15 cellular contexts compared by ENCODE assay signal in genomic region chr5:150565868-150566267, GRCh38. TPM values are rescaled to one million over a fixed set of nuclear protein-coding genes. Genes with fewer than 3 reads are reported as not detected.
A peak's percentile ranks its signal among the peaks of the same experiment; 100 is the strongest.
DNase-seq lines count a peak whose midpoint lies in the region; ATAC-seq and TF ChIP-seq lines count a peak whose summit lies in the region.
"Had no signal": no experiment of that assay in that cellular context is flagged by ENCODE, and none has a peak within 500 bp of the region (broad histone marks: within the 10 kb centered on the region; RNA-seq: fewer than 3 reads in every experiment).

No MANE protein-coding gene starts in this region.

- H3K4me2 ChIP-seq in IMR-90 (ENCODE audit: low read depth, low read length), result no peak overlapping the region
- H3K4me2 ChIP-seq: A549, BLaER1 had no signal

- H3K9me3 ChIP-seq in IMR-90 (ENCODE audit: control insufficient read depth, insufficient read depth, low read length) (peaks cover 2% of the 10 kb centered on the region; the same call in 1 of the 2 replicates), upper lobe of right lung (no peaks in the 10 kb centered on the region)
- H3K9me3 ChIP-seq: BLaER1, HAP-1 had no signal

- H3K4me1 ChIP-seq in IMR-90 (ENCODE audit: control insufficient read depth, insufficient read depth, low read length) (peaks cover 3% of the 10 kb centered on the region), upper lobe of right lung (peaks cover 8% of the 10 kb centered on the region)
- H3K4me1 ChIP-seq: BLaER1, HAP-1 had no signal

- H4K20me1 ChIP-seq in IMR-90 (ENCODE audit: insufficient read depth, low read length), result no peaks in the 10 kb centered on the region
- H4K20me1 ChIP-seq: BLaER1 had no signal

- peaks cover 5% of the 10 kb centered on the region for H3K9me3 Mint-ChIP-seq in chondrocyte (ENCODE audit: low read depth)
- no peaks in the 10 kb centered on the region for H3K9me3 Mint-ChIP-seq in activated naive CD8-positive, alpha-beta T cell treated with anti-CD3 and anti-CD28 coated beads for 36 hours
- H3K9me3 Mint-ChIP-seq: CD8-positive, alpha-beta T cell had no signal

- peak overlapping the region; percentile 12 for H3K27ac Mint-ChIP-seq in chondrocyte (ENCODE audit: unreplicated experiment)
- H3K27ac Mint-ChIP-seq in activated naive CD8-positive, alpha-beta T cell treated with anti-CD3 and anti-CD28 coated beads for 36 hours, result no peak overlapping the region
- H3K27ac Mint-ChIP-seq: CD8-positive, alpha-beta T cell had no signal

- H2BK20ac ChIP-seq in IMR-90 (ENCODE audit: low read depth, low read length), result no peak overlapping the region

- no CpG with 5 or more reads among the region's 1 CpG for WGBS in IMR-90 (ENCODE audit: extremely low coverage in 2 of 2, insufficient read length in 1 of 2), 2 experiments

- H3K27me3 Mint-ChIP-seq in chondrocyte (ENCODE audit: low read depth), result no peaks in the 10 kb centered on the region
- peaks cover 4% of the 10 kb centered on the region for H3K27me3 Mint-ChIP-seq in activated naive CD8-positive, alpha-beta T cell treated with anti-CD3 and anti-CD28 coated beads for 36 hours

- H2BK15ac ChIP-seq in IMR-90 (ENCODE audit: low read depth, low read length), result no peak overlapping the region

- TF ChIP-seq CTCF in IMR-90 (conservative IDR thresholded peaks at IDR 0.05; ENCODE audit: low read depth, low read length) (no peak), NB4 (IDR thresholded peaks at IDR 0.05; ENCODE audit: low read depth, low read length) (no peak), chondrocyte (IDR thresholded peaks at IDR 0.05) (no peak), upper lobe of right lung (IDR thresholded peaks at IDR 0.05) (no peak)

- H3K9me1 ChIP-seq in IMR-90 (ENCODE audit: insufficient read depth, low read length), result no peaks in the 10 kb centered on the region

- no peak overlapping the region for H2AK9ac ChIP-seq in IMR-90 (replicated peaks; ENCODE audit: low read depth, low read length, poor library complexity)

- TF ChIP-seq RAD21 in IMR-90 (IDR thresholded peaks at IDR 0.05; ENCODE audit: low read length), result no peak

- in situ Hi-C loops in IMR-90 (cut with MboI; ENCODE audit: low sequenced_read_pairs), result no loop called here

- H3K36me3 ChIP-seq in IMR-90 (ENCODE audit: control insufficient read depth, insufficient read depth, low read length) (no peaks in the 10 kb centered on the region), upper lobe of right lung (no peaks in the 10 kb centered on the region)
- H3K36me3 ChIP-seq: BLaER1, HAP-1 had no signal

- intact Hi-C loops in IMR-90 (cut with micrococcal nuclease), result loop anchor here (10.0 kb wide), 1 partner anchor 599 kb away; no protein-coding TSS in a partner anchor
- intact Hi-C loops in upper lobe of right lung (cut with DNase I), result no loop called here

- H3K14ac ChIP-seq in IMR-90 (replicated peaks; ENCODE audit: low read depth, low read length), result no peak overlapping the region

- peaks cover 37% of the 10 kb centered on the region for H3K4me1 Mint-ChIP-seq in chondrocyte (ENCODE audit: low read depth)
- peaks cover 2% of the 10 kb centered on the region for H3K4me1 Mint-ChIP-seq in activated naive CD8-positive, alpha-beta T cell treated with anti-CD3 and anti-CD28 coated beads for 36 hours

- H2BK5ac ChIP-seq in IMR-90 (ENCODE audit: low read depth, low read length, poor library complexity, severe bottlenecking), result no peak overlapping the region

- BruUV-seq in IMR-90 (replicated peaks; lab: Mats Ljungman, UMichigan), result no TSS peak

- POLR2A ChIA-PET in IMR-90 (lab: Charles Lee; ENCODE audit: unreplicated experiment), result no interaction called here

- H3K27ac ChIP-seq in IMR-90 (ENCODE audit: insufficient read depth, low read length) (no peak overlapping the region), upper lobe of right lung (no peak overlapping the region)
- H3K27ac ChIP-seq: A549, BLaER1 had no signal

- TF ChIP-seq POLR2A in IMR-90 (IDR thresholded peaks at IDR 0.05; ENCODE audit: low read depth, low read length) (no peak), NB4 (IDR thresholded peaks at IDR 0.05; ENCODE audit: extremely low read depth, insufficient read length) (no peak)

- no peak for ATAC-seq in IMR-90 (ENCODE audit: low read depth)
- ATAC-seq in upper lobe of right lung, result no peak
- no peak for ATAC-seq in stimulated activated naive CD8-positive, alpha-beta T cell treated with anti-CD3 and anti-CD28 coated beads, Interleukin-15, Interleukin-2, amounts not matched to agents 100 U/mL and 50 U/mL, for 24 hours
- ATAC-seq: A549; CD8-positive, alpha-beta T cell; GM12878 had no signal

- no peak overlapping the region for H3K18ac ChIP-seq in IMR-90 (ENCODE audit: low read depth, low read length)

- H3K4me3 ChIP-seq in IMR-90 (ENCODE audit: insufficient read depth, low read depth, low read length) (no peak overlapping the region), NB4 (ENCODE audit: low read depth, low read length) (no peak overlapping the region), upper lobe of right lung (no peak overlapping the region)
- H3K4me3 ChIP-seq: A549, BLaER1, GM12878, HAP-1 had no signal

- H3K4me3 Mint-ChIP-seq in chondrocyte (ENCODE audit: unreplicated experiment), result no peak overlapping the region
- no peak overlapping the region for H3K4me3 Mint-ChIP-seq in activated naive CD8-positive, alpha-beta T cell treated with anti-CD3 and anti-CD28 coated beads for 36 hours
- H3K4me3 Mint-ChIP-seq: CD8-positive, alpha-beta T cell had no signal

- no peak for DNase-seq in IMR-90
- DNase-seq in NB4 (ENCODE audit: low read depth), result peak; percentile 48
- DNase-seq in chondrocyte (ENCODE audit: low spot score), result no peak
- DNase-seq in upper lobe of right lung, result peak; percentile 23
- no peak for DNase-seq in activated naive CD8-positive, alpha-beta T cell treated with anti-CD3 and anti-CD28 coated beads for 36 hours
- no peak for DNase-seq in stimulated activated naive CD8-positive, alpha-beta T cell treated with anti-CD3 and anti-CD28 coated beads, Interleukin-15, Interleukin-2, amounts not matched to agents 100 U/mL and 50 U/mL, for 24 hours
- DNase-seq: Calu3; CD8-positive, alpha-beta T cell; DMS79 treated with DMSO at 0.1 percent for 48 hours; GF-D8; KBM-7 had no signal

- no peak overlapping the region for H3K56ac ChIP-seq in IMR-90 (ENCODE audit: extremely low read depth, insufficient read depth, low read length)

- no peak overlapping the region for H4K8ac ChIP-seq in IMR-90 (ENCODE audit: low read depth in 2 of 2, low read length in 2 of 2)

- H3K27me3 ChIP-seq in IMR-90 (ENCODE audit: control insufficient read depth, insufficient read depth, low read length) (no peaks in the 10 kb centered on the region), upper lobe of right lung (no peaks in the 10 kb centered on the region)
- H3K27me3 ChIP-seq: BLaER1 had no signal

- CTCF ChIA-PET in IMR-90 (lab: Yijun Ruan, JAX), result no interaction called here

- no peaks in the 10 kb centered on the region for H3K79me1 ChIP-seq in IMR-90 (ENCODE audit: low read depth in 1 of 2, low read length in 2 of 2)

- H4K91ac ChIP-seq in IMR-90 (ENCODE audit: insufficient read depth, low read depth, low read length), result no peak overlapping the region

- no peak overlapping the region for H3K4ac ChIP-seq in IMR-90 (ENCODE audit: low read depth, low read length)

- H4K5ac ChIP-seq in IMR-90 (ENCODE audit: low read depth, low read length), result no peak overlapping the region

- dilution Hi-C loops in IMR-90 (cut with HindIII; ENCODE audit: low sequenced_read_pairs, unreplicated experiment), result no loop called here

- H3K9ac ChIP-seq in IMR-90 (ENCODE audit: low read depth, low read length), result no peak overlapping the region
- H3K9ac ChIP-seq: BLaER1 had no signal

- no peaks in the 10 kb centered on the region for H3K36me3 Mint-ChIP-seq in chondrocyte (ENCODE audit: low read depth)
- H3K36me3 Mint-ChIP-seq in activated naive CD8-positive, alpha-beta T cell treated with anti-CD3 and anti-CD28 coated beads for 36 hours, result no peaks in the 10 kb centered on the region
- H3K36me3 Mint-ChIP-seq: CD8-positive, alpha-beta T cell had no signal

- no peak overlapping the region for H2AK5ac ChIP-seq in IMR-90 (ENCODE audit: low read depth, low read length)

- H3K23ac ChIP-seq in IMR-90 (ENCODE audit: low read depth, low read length), result no peak overlapping the region

- no peak overlapping the region for H2AFZ ChIP-seq in IMR-90 (replicated peaks; ENCODE audit: low read length, poor library complexity)

- H2BK120ac ChIP-seq in IMR-90 (ENCODE audit: low read depth, low read length), result no peak overlapping the region

TF ChIP-seq in IMR-90, 13 proteins besides CTCF, POLR2A, EP300 and RAD21:
- TF ChIP-seq CEBPB (IDR thresholded peaks at IDR 0.05; ENCODE audit: low read depth, low read length) (peak; percentile 10; the same call in 1 of the 2 replicates), MXI1 (IDR thresholded peaks at IDR 0.05; ENCODE audit: borderline replicate concordance, low read depth, low read length) (no peak)
TF ChIP-seq in IMR-90: peak in this region for 1.

RNA-seq across cellular contexts. Expression of gene NDST1, which starts 57.9 kb away (rescaled TPM):
- 30.3 and 30.5 TPM in 2 replicates for total RNA-seq in IMR-90 (2012; rRNA removed)
- polyA plus RNA-seq in IMR-90 (2012; rRNA removed), result 80.4 and 101 TPM in 2 replicates
- polyA plus RNA-seq in IMR-90 (2012; cell fraction: cytosol; rRNA removed), result 41.4 and 74.0 TPM in 2 replicates
- 81.4 and 121 TPM in 2 replicates for polyA plus RNA-seq in IMR-90 (2012; cell fraction: nucleus; rRNA removed; ENCODE audit: low replicate concordance)
- total RNA-seq in chondrocyte, result 223 to 229 TPM (median 228 TPM) in 3 replicates
- total RNA-seq in upper lobe of right lung, result 143 TPM
- total RNA-seq in activated naive CD8-positive, alpha-beta T cell treated with anti-CD3 and anti-CD28 coated beads for 36 hours, result 1 to 10 TPM; 7.1 to 7.3 TPM

Comparison
In these comparisons a context has a peak if more than half of its experiments do, and no peak if none do; other contexts are left out.
1. DNase-seq: peak in NB4 (single experiment) and upper lobe of right lung (single experiment); none in IMR-90 (single experiment), chondrocyte (single experiment), activated naive CD8-positive, alpha-beta T cell treated with anti-CD3 and anti-CD28 coated beads for 36 hours (single experiment) and stimulated activated naive CD8-positive, alpha-beta T cell treated with anti-CD3 and anti-CD28 coated beads, Interleukin-15, Interleukin-2, amounts not matched to agents 100 U/mL and 50 U/mL, for 24 hours (single experiment).